ENCODE assay signal across 2 cellular contexts in genomic region chr5:173826179-173826920, GRCh38.
TF ChIP-seq lines count a peak whose summit lies in the region.

No MANE protein-coding gene starts in this region.

TF ChIP-seq in GM12878, 131 proteins besides CTCF, POLR2A, EP300 and RAD21 (continued from another document):
- TF ChIP-seq ZBTB40 (IDR thresholded peaks at IDR 0.05; ENCODE audit: borderline replicate concordance): peak; percentile 66
- 0 out of 2 replicates have a peak, but pooled peaks have one; percentile 17 for TF ChIP-seq ZNF687 (IDR thresholded peaks at IDR 0.05)

TF ChIP-seq in HepG2, 621 proteins besides CTCF, POLR2A, EP300 and RAD21 (continued from another document and continues in another):
- TF ChIP-seq AHDC1 (CRISPR knock-in tag; IDR thresholded peaks at IDR 0.05; ENCODE audit: borderline replicate concordance): peak; percentile 56; the same call in 1 of the 2 replicates
- TF ChIP-seq TEF (CRISPR knock-in tag; IDR thresholded peaks at IDR 0.05): no peak
- no peak for TF ChIP-seq SP4 (CRISPR knock-in tag; IDR thresholded peaks at IDR 0.05)
- peak; percentile 92 for TF ChIP-seq STAT6 (CRISPR knock-in tag; IDR thresholded peaks at IDR 0.05; ENCODE audit: borderline replicate concordance)
- no peak for TF ChIP-seq MTERF4 (CRISPR knock-in tag; IDR thresholded peaks at IDR 0.05)
- TF ChIP-seq ELF1 (CRISPR knock-in tag; IDR thresholded peaks at IDR 0.05): no peak
- 0 out of 2 replicates have a peak, but pooled peaks have one; percentile 24 for TF ChIP-seq ARNT2 (CRISPR knock-in tag; IDR thresholded peaks at IDR 0.05; ENCODE audit: low read depth)
- TF ChIP-seq PCBP2 (optimal IDR thresholded peaks at IDR 0.05; ENCODE audit: low read depth, low read length, poor library complexity, severe bottlenecking): no peak
- TF ChIP-seq SAFB2 (CRISPR knock-in tag; IDR thresholded peaks at IDR 0.05; ENCODE audit: borderline replicate concordance, low read depth): no peak
- no peak for TF ChIP-seq ZNF143 (CRISPR knock-in tag; IDR thresholded peaks at IDR 0.05)
- no peak for TF ChIP-seq ZNF275 (CRISPR knock-in tag; IDR thresholded peaks at IDR 0.05; ENCODE audit: borderline replicate concordance)
- no peak for TF ChIP-seq ATF6 (CRISPR knock-in tag; conservative IDR thresholded peaks at IDR 0.05)
- peak; percentile 13 for TF ChIP-seq TEAD3 (CRISPR knock-in tag; optimal IDR thresholded peaks at IDR 0.05; ENCODE audit: borderline replicate concordance)
- no peak for TF ChIP-seq NFKB2 (CRISPR knock-in tag; IDR thresholded peaks at IDR 0.05; ENCODE audit: borderline replicate concordance)
- no peak for TF ChIP-seq SOX13 (IDR thresholded peaks at IDR 0.05)
- peak in 1 of 2 experiments; percentile 55; a peak in 2 of 4 replicates for TF ChIP-seq SOX13 (CRISPR knock-in tag; conservative IDR thresholded peaks at IDR 0.05 in 1 of 2, IDR thresholded peaks at IDR 0.05 in 1 of 2)
- TF ChIP-seq HINFP (CRISPR knock-in tag; IDR thresholded peaks at IDR 0.05; ENCODE audit: low read depth): no peak
- TF ChIP-seq ZNF639 (CRISPR knock-in tag; conservative IDR thresholded peaks at IDR 0.05): no peak
- no peak for TF ChIP-seq FOSL2 (CRISPR knock-in tag; IDR thresholded peaks at IDR 0.05)
- TF ChIP-seq ATF2 (CRISPR knock-in tag; IDR thresholded peaks at IDR 0.05): no peak
- TF ChIP-seq NR2F1 (CRISPR knock-in tag; IDR thresholded peaks at IDR 0.05): 0 out of 4 replicates have a peak, but pooled peaks of 1 of the 2 experiments have one; percentile 7
- no peak for TF ChIP-seq CEBPB (IDR thresholded peaks at IDR 0.05; ENCODE audit: borderline replicate concordance, low read depth, low read length)
- peak; percentile 83; the same call in 1 of the 2 replicates for TF ChIP-seq THRA (CRISPR knock-in tag; IDR thresholded peaks at IDR 0.05; ENCODE audit: borderline replicate concordance)
- peak; percentile 50 for TF ChIP-seq SAP130 (CRISPR knock-in tag; IDR thresholded peaks at IDR 0.05; ENCODE audit: low read depth)
- no peak for TF ChIP-seq CBX5 (CRISPR knock-in tag; IDR thresholded peaks at IDR 0.05; ENCODE audit: borderline replicate concordance)
- no peak for TF ChIP-seq GFI1 (CRISPR knock-in tag; IDR thresholded peaks at IDR 0.05; ENCODE audit: borderline replicate concordance)
- TF ChIP-seq PAWR (CRISPR knock-in tag; IDR thresholded peaks at IDR 0.05; ENCODE audit: borderline replicate concordance): no peak
- TF ChIP-seq FOXO1 (CRISPR knock-in tag; IDR thresholded peaks at IDR 0.05): no peak
- TF ChIP-seq ZBTB21 (CRISPR knock-in tag; IDR thresholded peaks at IDR 0.05): no peak
- peak; percentile 57; the same call in 1 of the 2 replicates for TF ChIP-seq ZNF878 (CRISPR knock-in tag; IDR thresholded peaks at IDR 0.05)
- TF ChIP-seq TCF7L2 (IDR thresholded peaks at IDR 0.05; ENCODE audit: low read depth, low read length): no peak
- no peak for TF ChIP-seq FOXP1 (IDR thresholded peaks at IDR 0.05)
- TF ChIP-seq FOXP1 (CRISPR knock-in tag; IDR thresholded peaks at IDR 0.05): no peak
- no peak for TF ChIP-seq GMEB2 (CRISPR knock-in tag; IDR thresholded peaks at IDR 0.05; ENCODE audit: low read depth)
- no peak for TF ChIP-seq CHCHD3 (CRISPR knock-in tag; IDR thresholded peaks at IDR 0.05)
- TF ChIP-seq RBM39 (IDR thresholded peaks at IDR 0.05; ENCODE audit: low read depth, low read length, poor library complexity, severe bottlenecking): no peak
- TF ChIP-seq NR2F2 (IDR thresholded peaks at IDR 0.05; ENCODE audit: borderline replicate concordance, low read depth): no peak
- no peak for TF ChIP-seq RNF2 (conservative IDR thresholded peaks at IDR 0.05; ENCODE audit: low read depth)
